Comparison of ENCODE assay signal across 20 cellular contexts in the genomic region with DNA sequence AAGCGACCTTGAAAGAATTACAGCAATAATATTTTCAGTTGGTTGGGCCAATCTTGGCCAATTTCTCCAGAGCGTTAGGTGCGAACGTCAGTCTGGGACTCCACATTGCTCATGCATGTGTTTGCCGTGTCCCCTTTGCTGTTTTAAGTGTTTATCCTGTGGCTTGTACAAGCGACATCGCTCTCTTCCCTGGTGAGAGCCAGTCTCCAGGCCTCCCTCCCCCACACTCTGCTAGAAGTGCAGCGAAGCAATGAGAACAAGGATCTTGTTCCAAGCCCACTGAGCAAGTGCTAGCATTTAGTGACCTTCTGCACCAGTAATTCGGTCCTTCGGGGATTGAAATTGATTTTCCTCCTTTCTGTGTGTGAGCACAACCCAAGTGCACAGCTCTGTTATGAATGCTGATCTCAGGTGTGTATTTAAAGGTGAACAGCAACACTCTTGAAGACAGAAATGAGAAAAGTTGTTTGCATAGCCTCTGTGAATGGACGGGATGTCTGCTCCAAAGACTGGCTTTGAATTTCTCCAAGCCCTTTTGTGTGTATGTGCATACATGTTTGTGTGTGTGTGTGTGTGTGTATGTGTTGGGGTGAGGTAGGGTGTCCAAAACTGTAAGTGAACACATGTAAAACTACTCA.
"Had no signal": no experiment of that assay in that cellular context is flagged by ENCODE, and none has a peak within 500 bp of the region (broad histone marks: within the 10 kb centered on the region; RNA-seq: fewer than 3 reads in every experiment).

No MANE protein-coding gene starts in this region.

- H3K9me3 ChIP-seq: lower lobe of right lung, psoas muscle, upper lobe of left lung had no signal

- H3K4me3 ChIP-seq: lower lobe of right lung, psoas muscle, upper lobe of left lung had no signal

- H3K36me3 ChIP-seq: lower lobe of right lung, upper lobe of left lung had no signal

- H3K27me3 ChIP-seq: upper lobe of left lung had no signal

- H3K9me3 Mint-ChIP-seq: activated naive CD4-positive, alpha-beta T cell treated with anti-CD3 and anti-CD28 coated beads, Interleukin-2, amount 50 U/mL, for 72 hours; activated T-cell treated with anti-CD3 and anti-CD28 coated beads, Interleukin-2, amount 50 U/mL, for 24 hours; brain; central memory CD8-positive, alpha-beta T cell; dendritic cell treated with granulocyte-macrophage colony-stimulating factor and Interleukin-4, amounts not matched to agents 40 ng/mL and 50 ng/mL, for 4 days had no signal

- H3K27ac Mint-ChIP-seq: activated CD8-positive, alpha-beta memory T cell treated with anti-CD3 and anti-CD28 coated beads, Interleukin-2, amount 10 ng/mL, durations not matched to agents 7 days and 5 days; activated T-cell treated with anti-CD3 and anti-CD28 coated beads, Interleukin-2, amount 50 U/mL, for 24 hours; dendritic cell treated with granulocyte-macrophage colony-stimulating factor and Interleukin-4, amounts not matched to agents 40 ng/mL and 50 ng/mL, for 4 days had no signal

- ATAC-seq: activated CD4-positive, CD25-positive, alpha-beta regulatory T cell treated with anti-CD3 and anti-CD28 coated beads, Interleukin-2, amount 50 U/mL, for 24 hours; activated CD8-positive, alpha-beta memory T cell treated with anti-CD3 and anti-CD28 coated beads, Interleukin-2, amount 10 ng/mL, durations not matched to agents 7 days and 5 days; activated naive CD4-positive, alpha-beta T cell treated with anti-CD3 and anti-CD28 coated beads, Interleukin-2, amount 50 U/mL, for 72 hours; lower lobe of right lung; psoas muscle had no signal

- H3K27me3 Mint-ChIP-seq: activated CD8-positive, alpha-beta memory T cell treated with anti-CD3 and anti-CD28 coated beads, Interleukin-2, amount 10 ng/mL, durations not matched to agents 7 days and 5 days; activated T-cell treated with anti-CD3 and anti-CD28 coated beads, Interleukin-2, amount 50 U/mL, for 24 hours; brain; central memory CD8-positive, alpha-beta T cell had no signal

- H3K4me3 Mint-ChIP-seq: activated CD8-positive, alpha-beta memory T cell treated with anti-CD3 and anti-CD28 coated beads, Interleukin-2, amount 10 ng/mL, durations not matched to agents 7 days and 5 days; activated T-cell treated with anti-CD3 and anti-CD28 coated beads, Interleukin-2, amount 50 U/mL, for 24 hours; brain; central memory CD8-positive, alpha-beta T cell; dendritic cell treated with granulocyte-macrophage colony-stimulating factor and Interleukin-4, amounts not matched to agents 40 ng/mL and 50 ng/mL, for 4 days had no signal

- H3K27ac ChIP-seq: lower lobe of right lung, psoas muscle, upper lobe of left lung had no signal

- DNase-seq: activated CD4-positive, alpha-beta T cell treated with anti-CD3 and anti-CD28 coated beads, Interleukin-2, amount 50 U/mL, for 4 hours; activated CD8-positive, alpha-beta memory T cell treated with anti-CD3 and anti-CD28 coated beads, Interleukin-2, amount 10 ng/mL, durations not matched to agents 7 days and 5 days; activated effector memory CD4-positive, alpha-beta T cell treated with Interleukin-2 at 50 U/mL for 16 hours; activated T-cell treated with anti-CD3 and anti-CD28 coated beads, Interleukin-2, amount 50 U/mL, for 24 hours; amniotic stem cell; erythroblast; hypothalamus; kidney glomerular epithelial cell; lower lobe of right lung; midbrain; occipital lobe; psoas muscle; stimulated activated CD4-positive, alpha-beta T cell treated with anti-CD3 and anti-CD28 coated beads, Interleukin-12 subunit alpha, Interleukin-12 subunit beta, amount 100 ng/mL, for 4 hours; stimulated activated naive CD4-positive, alpha-beta T cell; upper lobe of left lung had no signal

- H3K36me3 Mint-ChIP-seq: activated CD8-positive, alpha-beta memory T cell treated with anti-CD3 and anti-CD28 coated beads, Interleukin-2, amount 10 ng/mL, durations not matched to agents 7 days and 5 days; activated naive CD4-positive, alpha-beta T cell treated with anti-CD3 and anti-CD28 coated beads, Interleukin-2, amount 50 U/mL, for 72 hours; brain had no signal
